ENCODE assay signal across 6 cellular contexts in the genomic region with DNA sequence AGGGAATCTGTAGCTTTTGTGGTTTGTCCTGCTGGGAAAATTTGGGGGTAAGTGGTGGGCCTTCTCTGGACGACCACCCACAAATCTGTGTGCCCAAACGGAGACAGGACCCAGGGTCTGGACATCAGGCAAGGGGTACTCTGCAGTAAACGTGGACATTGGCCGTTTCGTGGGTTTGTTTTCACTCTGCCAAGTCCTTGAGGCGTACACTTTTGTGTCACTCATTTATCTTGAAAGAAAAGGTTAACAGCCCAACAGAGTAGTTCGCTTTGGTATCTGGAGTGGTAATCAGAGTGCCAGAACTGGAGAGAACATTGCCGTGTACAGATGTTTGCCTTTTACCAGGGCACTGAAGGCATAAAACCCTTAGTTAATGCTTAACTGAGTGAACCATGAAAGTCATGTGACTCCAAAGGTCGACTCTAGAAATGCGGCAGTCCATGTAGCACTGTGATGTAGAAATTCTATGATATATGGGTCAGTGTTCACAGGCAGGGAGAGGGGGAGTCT.
DNase-seq lines count a peak whose midpoint lies in the region; ATAC-seq and TF ChIP-seq lines count a peak whose summit lies in the region.

No MANE protein-coding gene starts in this region.

- peak overlapping the region; percentile 95 for H3K27ac Mint-ChIP-seq in stimulated activated naive B cell treated with anti-CD40 and anti-IgM and Interleukin-4, amounts not matched to agents 10 μg/mL and 1 μg/mL and 100 μg/mL, for 72 hours

- no peaks in the 10 kb centered on the region for H3K9me3 Mint-ChIP-seq in stimulated activated naive B cell treated with anti-CD40 and anti-IgM and Interleukin-4, amounts not matched to agents 10 μg/mL and 1 μg/mL and 100 μg/mL, for 72 hours

- peak; percentile 39 for DNase-seq in GM03348 (ENCODE audit: low spot score)
- DNase-seq in NCI-H526 (lab: John Stamatoyannopoulos, UW) = peak; percentile 10 to 35
- no peak for DNase-seq in fibroblast of pulmonary artery (ENCODE audit: low read depth)
- DNase-seq in stimulated activated naive B cell treated with anti-CD40 and anti-IgM and Interleukin-4, amounts not matched to agents 10 μg/mL and 1 μg/mL and 100 μg/mL, for 72 hours = no peak
- no peak for DNase-seq in cortex of kidney (lab: John Stamatoyannopoulos, UW)
- no peak for DNase-seq in 8988T

- no peak for TF ChIP-seq CTCF in fibroblast of pulmonary artery (IDR thresholded peaks at IDR 0.05; ENCODE audit: low read length, missing control alignments)

- peak overlapping the region; percentile 88 to 89 for H3K4me3 Mint-ChIP-seq in stimulated activated naive B cell treated with anti-CD40 and anti-IgM and Interleukin-4, amounts not matched to agents 10 μg/mL and 1 μg/mL and 100 μg/mL, for 72 hours

- no peaks in the 10 kb centered on the region for H3K27me3 Mint-ChIP-seq in stimulated activated naive B cell treated with anti-CD40 and anti-IgM and Interleukin-4, amounts not matched to agents 10 μg/mL and 1 μg/mL and 100 μg/mL, for 72 hours

- peak overlapping the region; percentile 89 for H3K4me3 ChIP-seq in fibroblast of pulmonary artery (replicated peaks; ENCODE audit: low read depth, low read length)

- ATAC-seq in stimulated activated naive B cell treated with anti-CD40 and anti-IgM and Interleukin-4, amounts not matched to agents 10 μg/mL and 1 μg/mL and 100 μg/mL, for 72 hours (replicated peaks) = peak; percentile 46 to 49

- H3K36me3 Mint-ChIP-seq in stimulated activated naive B cell treated with anti-CD40 and anti-IgM and Interleukin-4, amounts not matched to agents 10 μg/mL and 1 μg/mL and 100 μg/mL, for 72 hours = peaks cover 0 to 2% of the 10 kb centered on the region in 2 donors

- peaks cover 30 to 45% of the 10 kb centered on the region in 2 donors for H3K4me1 Mint-ChIP-seq in stimulated activated naive B cell treated with anti-CD40 and anti-IgM and Interleukin-4, amounts not matched to agents 10 μg/mL and 1 μg/mL and 100 μg/mL, for 72 hours

Comparison
In these comparisons a context has a peak if more than half of its experiments do, and no peak if none do; other contexts are left out.
1. DNase-seq: peak in GM03348 (single experiment) and NCI-H526 (2 of 2); none in fibroblast of pulmonary artery (single experiment), stimulated activated naive B cell treated with anti-CD40 and anti-IgM and Interleukin-4, amounts not matched to agents 10 μg/mL and 1 μg/mL and 100 μg/mL, for 72 hours (single experiment), cortex of kidney (single experiment) and 8988T (single experiment).